In genomic region chr7:114663502-114663901, GRCh38 we compare ENCODE assay signal across 8 cellular contexts.
DNase-seq lines count a peak whose midpoint lies in the region; ATAC-seq and TF ChIP-seq lines count a peak whose summit lies in the region.

No MANE protein-coding gene starts in this region.

- BruUV-seq in MCF 10A (replicated peaks; lab: Mats Ljungman, UMichigan), result no TSS peak

- H3K4me1 Mint-ChIP-seq in MCF 10A (ENCODE audit: insufficient read depth, unreplicated experiment) (no peaks in the 10 kb centered on the region), CD14-positive monocyte (no peaks in the 10 kb centered on the region)
- H3K4me1 Mint-ChIP-seq in activated T-cell treated with anti-CD3 and anti-CD28 coated beads, Interleukin-2, amount 50 U/mL, for 4 hours (ENCODE audit: low read depth), result no peaks in the 10 kb centered on the region

- H3K4me3 Mint-ChIP-seq in MCF 10A (ENCODE audit: unreplicated experiment) (no peak overlapping the region), CD14-positive monocyte (no peak overlapping the region)
- H3K4me3 Mint-ChIP-seq in activated T-cell treated with anti-CD3 and anti-CD28 coated beads, Interleukin-2, amount 50 U/mL, for 4 hours, result no peak overlapping the region

- H3K36me3 ChIP-seq in breast epithelium (no peaks in the 10 kb centered on the region), transverse colon (no peaks in the 10 kb centered on the region)

- peak; percentile 35 for DNase-seq in MCF 10A (ENCODE audit: unreplicated experiment)
- no peak for DNase-seq in breast epithelium (ENCODE audit: low spot score in 2 of 2)
- peak; percentile 35 for DNase-seq in NCI-H460 (ENCODE audit: extremely low read depth, low read depth)
- peak; percentile 43 for DNase-seq in epithelial cell of esophagus (ENCODE audit: low read depth)
- DNase-seq in transverse colon, result peak; percentile 8
- no peak for DNase-seq in activated T-cell treated with anti-CD3 and anti-CD28 coated beads, Interleukin-2, amount 50 U/mL, for 4 hours
- no peak for DNase-seq in CD14-positive monocyte (ENCODE audit: low spot score)

- H3K27ac Mint-ChIP-seq in MCF 10A (ENCODE audit: low read depth, unreplicated experiment) (no peak overlapping the region), CD14-positive monocyte (no peak overlapping the region)

- TF ChIP-seq EP300 in transverse colon (IDR thresholded peaks at IDR 0.05; ENCODE audit: low read depth), result no peak

- intact Hi-C loops in MCF 10A (cut with micrococcal nuclease), result loop anchor here (1.0 to 5.0 kb wide), 2 partner anchors 236 to 581 kb away; no protein-coding TSS in a partner anchor
- intact Hi-C loops in breast epithelium (cut with DNase I; ENCODE audit: low total_unique reads), result no loop called here
- intact Hi-C loops in transverse colon (cut with DNase I; ENCODE audit: low total_unique reads), result loop anchor here (10.0 kb wide), 1 partner anchor 579 kb away; no protein-coding TSS in a partner anchor
- intact Hi-C loops in CD14-positive monocyte (cut with micrococcal nuclease), result no loop called here

- H3K9me3 Mint-ChIP-seq in MCF 10A (ENCODE audit: unreplicated experiment), result no peaks in the 10 kb centered on the region
- H3K9me3 Mint-ChIP-seq in activated T-cell treated with anti-CD3 and anti-CD28 coated beads, Interleukin-2, amount 50 U/mL, for 4 hours, result no peaks in the 10 kb centered on the region
- no peaks in the 10 kb centered on the region for H3K9me3 Mint-ChIP-seq in CD14-positive monocyte

- in situ Hi-C loops in transverse colon (cut with MboI; ENCODE audit: low pct_ligation_motif_present in 1 of 4, low pct_unique_long_range_greater_than_20kb in 1 of 4, low sequenced_read_pairs in 3 of 4), result loop anchor here in 2 of 4 donors (25.0 kb wide), 2 partner anchors 426 to 576 kb away; no protein-coding TSS in a partner anchor

- no peak for TF ChIP-seq POLR2A in breast epithelium (IDR thresholded peaks at IDR 0.05)
- no peak for TF ChIP-seq POLR2A in transverse colon (IDR thresholded peaks at IDR 0.05)

- no peak overlapping the region for H3K27ac ChIP-seq in breast epithelium
- no peak overlapping the region for H3K27ac ChIP-seq in transverse colon

- peak; percentile 18 for TF ChIP-seq CTCF in MCF 10A (IDR thresholded peaks at IDR 0.05; ENCODE audit: unreplicated experiment)
- TF ChIP-seq CTCF in breast epithelium (IDR thresholded peaks at IDR 0.05), result no peak
- peak; percentile 46 for TF ChIP-seq CTCF in epithelial cell of esophagus (IDR thresholded peaks at IDR 0.05; ENCODE audit: insufficient read depth, low read depth, low read length, missing control alignments)
- TF ChIP-seq CTCF in transverse colon (IDR thresholded peaks at IDR 0.05), result peak in 4 of 5 experiments; percentile 19 to 44 (median 28)
- no peak for TF ChIP-seq CTCF in CD14-positive monocyte (IDR thresholded peaks at IDR 0.05)

- H3K4me1 ChIP-seq in breast epithelium, result no peaks in the 10 kb centered on the region
- H3K4me1 ChIP-seq in transverse colon, result no peaks in the 10 kb centered on the region

- peaks cover 49% of the 10 kb centered on the region for H3K27me3 Mint-ChIP-seq in MCF 10A (ENCODE audit: insufficient read depth, unreplicated experiment)
- H3K27me3 Mint-ChIP-seq in activated T-cell treated with anti-CD3 and anti-CD28 coated beads, Interleukin-2, amount 50 U/mL, for 4 hours (ENCODE audit: low read depth), result no peaks in the 10 kb centered on the region
- no peaks in the 10 kb centered on the region for H3K27me3 Mint-ChIP-seq in CD14-positive monocyte (ENCODE audit: low read depth in 3 of 3)

- H3K4me3 ChIP-seq in breast epithelium (no peak overlapping the region), epithelial cell of esophagus (ENCODE audit: low read length) (no peak overlapping the region), transverse colon (no peak overlapping the region)

- H3K27me3 ChIP-seq in breast epithelium, result no peaks in the 10 kb centered on the region
- no peaks in the 10 kb centered on the region for H3K27me3 ChIP-seq in transverse colon

- H3K9me3 ChIP-seq in breast epithelium (no peaks in the 10 kb centered on the region), transverse colon (no peaks in the 10 kb centered on the region)

- no peak for ATAC-seq in activated T-cell treated with anti-CD3 and anti-CD28 coated beads, Interleukin-2, amount 50 U/mL, for 4 hours
- ATAC-seq in GM21360 (IDR thresholded peaks at IDR 0.05; ENCODE audit: unreplicated experiment), result no peak

- 49% methylated on average over 1 of the region's 1 CpG; no CpG with 5 or more reads in 1 of the 2 donors for WGBS in transverse colon (ENCODE audit: low coverage in 1 of 2), 2 donors

- CTCF ChIA-PET in MCF 10A (lab: Yijun Ruan, JAX), result interaction anchor here (0.6 to 1.1 kb wide), 7 partner anchors 40 to 486 kb away, joined by 3 to 5 read pairs (median 4); no protein-coding TSS in a partner anchor

- no peaks in the 10 kb centered on the region for H3K36me3 Mint-ChIP-seq in MCF 10A (ENCODE audit: insufficient read depth, unreplicated experiment)
- no peaks in the 10 kb centered on the region for H3K36me3 Mint-ChIP-seq in activated T-cell treated with anti-CD3 and anti-CD28 coated beads, Interleukin-2, amount 50 U/mL, for 4 hours (ENCODE audit: insufficient read depth)
- no peaks in the 10 kb centered on the region for H3K36me3 Mint-ChIP-seq in CD14-positive monocyte

- POLR2A ChIA-PET in MCF 10A (lab: Yijun Ruan, JAX), result no interaction called here

Comparison
In these comparisons a context has a peak if more than half of its experiments do, and no peak if none do; other contexts are left out.
1. DNase-seq: peak in MCF 10A (single experiment), NCI-H460 (single experiment), epithelial cell of esophagus (single experiment) and transverse colon (single experiment); none in breast epithelium (0 of 2), activated T-cell treated with anti-CD3 and anti-CD28 coated beads, Interleukin-2, amount 50 U/mL, for 4 hours (single experiment) and CD14-positive monocyte (single experiment).
2. CTCF ChIP-seq: peak in MCF 10A (single experiment), epithelial cell of esophagus (single experiment) and transverse colon (4 of 5); none in breast epithelium (0 of 3) and CD14-positive monocyte (single experiment).
3. intact Hi-C loops: an anchor here in MCF 10A (1.0 to 5.0 kb wide) and transverse colon (10.0 kb wide); none called in breast epithelium and CD14-positive monocyte.